11 cellular contexts compared by ENCODE assay signal in genomic region chr6:128516514-128516898, GRCh38. TPM values are rescaled to one million over a fixed set of nuclear protein-coding genes. Genes with fewer than 3 reads are reported as not detected.
DNase-seq lines count a peak whose midpoint lies in the region; TF ChIP-seq lines count a peak whose summit lies in the region.
"Had no signal": no experiment of that assay in that cellular context is flagged by ENCODE, and none has a peak within 500 bp of the region (broad histone marks: within the 10 kb centered on the region; RNA-seq: fewer than 3 reads in every experiment).

No MANE protein-coding gene starts in this region.

- H3K27ac ChIP-seq in neural progenitor cell = no peak overlapping the region

- peak; percentile 35 for TF ChIP-seq CTCF in neural progenitor cell (IDR thresholded peaks at IDR 0.05)
- no peak for TF ChIP-seq CTCF in GM10248 (IDR thresholded peaks at IDR 0.05; ENCODE audit: control extremely low read depth, extremely low read depth, low read depth, missing control alignments)

- H3K9me3 ChIP-seq in endocrine pancreas (ENCODE audit: control insufficient read depth, low read length) = no peaks in the 10 kb centered on the region
- H3K9me3 ChIP-seq in neural progenitor cell (ENCODE audit: low read depth) = no peaks in the 10 kb centered on the region

- H2AFZ ChIP-seq in neural progenitor cell (replicated peaks) = no peak overlapping the region

- POLR2A ChIA-PET in GM10248 (lab: Yijun Ruan, JAX) = no interaction called here

- H3K27me3 ChIP-seq in endocrine pancreas (ENCODE audit: control insufficient read depth, insufficient read depth, low read length) (no peaks in the 10 kb centered on the region), neural progenitor cell (no peaks in the 10 kb centered on the region)

- H3K9me3 Mint-ChIP-seq in neural progenitor cell = no peaks in the 10 kb centered on the region
- H3K9me3 Mint-ChIP-seq: activated T-helper 17 cell treated with anti-CD3 and anti-CD28 coated beads, Interleukin-2, amount 50 U/mL, for 72 hours had no signal

- CTCF ChIA-PET in GM10248 (lab: Yijun Ruan, JAX) = interaction anchor here (1.1 to 1.5 kb wide), 3 partner anchors 11 to 780 kb away, joined by 3 to 5 read pairs (median 3); no protein-coding TSS in a partner anchor

- peak overlapping the region; percentile 31 for H3K4me3 ChIP-seq in endocrine pancreas (ENCODE audit: control insufficient read depth, insufficient read depth, low read length)
- no peak overlapping the region for H3K4me3 ChIP-seq in neural progenitor cell

- no peak overlapping the region for H3K27ac Mint-ChIP-seq in neural progenitor cell
- H3K27ac Mint-ChIP-seq: activated T-helper 17 cell treated with anti-CD3 and anti-CD28 coated beads, Interleukin-2, amount 50 U/mL, for 72 hours; naive thymus-derived CD8-positive, alpha-beta T cell had no signal

- peaks cover 80% of the 10 kb centered on the region for H3K79me2 ChIP-seq in neural progenitor cell (ENCODE audit: low read depth)

- H3F3A ChIP-seq in neural progenitor cell (ENCODE audit: low read depth) = peaks cover 13% of the 10 kb centered on the region

- H3K36me3 ChIP-seq in endocrine pancreas (ENCODE audit: control insufficient read depth, insufficient read depth, low read length) = no peaks in the 10 kb centered on the region
- no peaks in the 10 kb centered on the region for H3K36me3 ChIP-seq in neural progenitor cell

- H3K9ac ChIP-seq in endocrine pancreas (ENCODE audit: control insufficient read depth, insufficient read depth, low read length) (no peak overlapping the region), neural progenitor cell (no peak overlapping the region)

- H3K36me3 Mint-ChIP-seq in neural progenitor cell = no peaks in the 10 kb centered on the region
- H3K36me3 Mint-ChIP-seq: naive thymus-derived CD8-positive, alpha-beta T cell had no signal

- no peak overlapping the region for H3K4me2 ChIP-seq in neural progenitor cell

- peaks cover 25% of the 10 kb centered on the region for H3K4me1 Mint-ChIP-seq in neural progenitor cell

- H3K4me1 ChIP-seq in endocrine pancreas (ENCODE audit: control insufficient read depth, insufficient read depth, low read length) = peaks cover 6% of the 10 kb centered on the region
- H3K4me1 ChIP-seq in neural progenitor cell = peaks cover 9% of the 10 kb centered on the region

- DNase-seq in Daoy (ENCODE audit: low read depth) (peak; percentile 21), NCI-H1694 (lab: John Stamatoyannopoulos, UW) (peak; percentile 3), neural progenitor cell (ENCODE audit: low spot score) (peak; percentile 39), midbrain (lab: John Stamatoyannopoulos, UW) (no peak), NCI-H2196 treated with DMSO at 0.1 percent for 48 hours (lab: John Stamatoyannopoulos, UW; ENCODE audit: unreplicated experiment) (no peak), GM10248 (ENCODE audit: extremely low spot score) (no peak)
- no peak for DNase-seq in activated naive CD4-positive, alpha-beta T cell treated with Interleukin-2 at 50 U/mL for 16 hours
- DNase-seq: NCI-H226 had no signal

- peaks cover 44% of the 10 kb centered on the region for H4K20me1 ChIP-seq in neural progenitor cell (ENCODE audit: low read depth)

- no peak overlapping the region for H3K4me3 Mint-ChIP-seq in neural progenitor cell
- H3K4me3 Mint-ChIP-seq: activated T-helper 17 cell treated with anti-CD3 and anti-CD28 coated beads, Interleukin-2, amount 50 U/mL, for 72 hours had no signal

- no peaks in the 10 kb centered on the region for H3K27me3 Mint-ChIP-seq in neural progenitor cell (ENCODE audit: insufficient read depth, low read depth)

RNA-seq across cellular contexts. Expression of gene PTPRK, which starts 3.9 kb away (rescaled TPM):
- 40.1 and 46.5 TPM in 2 replicates for total RNA-seq in Daoy (2014; rRNA removed; shearing (Covaris generic))
- 30.9 and 35.0 TPM in 2 replicates for total RNA-seq in neural progenitor cell (ENCODE audit: low replicate concordance)

Comparison
In these comparisons a context has a peak if more than half of its experiments do, and no peak if none do; other contexts are left out.
1. DNase-seq: peak in Daoy (single experiment), NCI-H1694 (single experiment) and neural progenitor cell (single experiment); none in midbrain (single experiment), NCI-H2196 treated with DMSO at 0.1 percent for 48 hours (single experiment), activated naive CD4-positive, alpha-beta T cell treated with Interleukin-2 at 50 U/mL for 16 hours (single experiment) and GM10248 (single experiment).